ENCODE assay signal across 1 cellular context in the genomic region with DNA sequence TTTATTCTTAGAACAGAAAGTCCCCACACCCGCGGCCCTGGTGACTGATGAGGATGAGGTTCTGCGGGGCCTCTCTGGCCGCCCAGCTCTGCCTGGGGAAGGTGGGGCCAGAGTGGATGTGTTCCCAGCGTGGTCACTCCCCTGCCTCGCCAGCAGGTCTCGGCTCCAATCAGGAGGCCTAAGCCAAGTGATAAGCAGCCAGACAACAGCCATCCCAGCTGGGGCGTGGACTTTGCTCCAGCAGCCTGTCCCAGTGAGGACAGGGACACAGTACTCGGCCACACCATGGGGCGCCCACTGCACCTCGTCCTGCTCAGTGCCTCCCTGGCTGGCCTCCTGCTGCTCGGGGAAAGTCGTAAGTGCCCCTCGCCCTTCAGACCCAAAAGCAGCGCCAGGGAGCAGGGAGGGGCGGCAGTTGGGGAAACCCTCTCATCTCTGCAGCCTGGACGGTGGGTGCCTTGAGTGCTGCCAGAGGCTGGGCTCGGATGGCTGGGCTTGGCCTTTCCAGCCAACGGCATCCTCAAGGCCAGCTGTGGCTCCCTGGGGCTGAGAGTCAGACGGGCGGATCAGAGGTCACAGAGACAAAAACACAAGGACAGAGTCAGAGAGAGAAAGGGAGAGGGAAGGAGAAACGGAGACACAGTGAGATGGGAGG.
TF ChIP-seq lines count a peak whose summit lies in the region.

F10 (plus strand) TSS at position 229 of the 655 bp plus-strand sequence; CDS start at position 286, 57 bp downstream.

TF ChIP-seq in GM23338, 12 proteins besides CTCF, POLR2A, EP300 and RAD21 (continued from another document):
- TF ChIP-seq, protein P1, sequence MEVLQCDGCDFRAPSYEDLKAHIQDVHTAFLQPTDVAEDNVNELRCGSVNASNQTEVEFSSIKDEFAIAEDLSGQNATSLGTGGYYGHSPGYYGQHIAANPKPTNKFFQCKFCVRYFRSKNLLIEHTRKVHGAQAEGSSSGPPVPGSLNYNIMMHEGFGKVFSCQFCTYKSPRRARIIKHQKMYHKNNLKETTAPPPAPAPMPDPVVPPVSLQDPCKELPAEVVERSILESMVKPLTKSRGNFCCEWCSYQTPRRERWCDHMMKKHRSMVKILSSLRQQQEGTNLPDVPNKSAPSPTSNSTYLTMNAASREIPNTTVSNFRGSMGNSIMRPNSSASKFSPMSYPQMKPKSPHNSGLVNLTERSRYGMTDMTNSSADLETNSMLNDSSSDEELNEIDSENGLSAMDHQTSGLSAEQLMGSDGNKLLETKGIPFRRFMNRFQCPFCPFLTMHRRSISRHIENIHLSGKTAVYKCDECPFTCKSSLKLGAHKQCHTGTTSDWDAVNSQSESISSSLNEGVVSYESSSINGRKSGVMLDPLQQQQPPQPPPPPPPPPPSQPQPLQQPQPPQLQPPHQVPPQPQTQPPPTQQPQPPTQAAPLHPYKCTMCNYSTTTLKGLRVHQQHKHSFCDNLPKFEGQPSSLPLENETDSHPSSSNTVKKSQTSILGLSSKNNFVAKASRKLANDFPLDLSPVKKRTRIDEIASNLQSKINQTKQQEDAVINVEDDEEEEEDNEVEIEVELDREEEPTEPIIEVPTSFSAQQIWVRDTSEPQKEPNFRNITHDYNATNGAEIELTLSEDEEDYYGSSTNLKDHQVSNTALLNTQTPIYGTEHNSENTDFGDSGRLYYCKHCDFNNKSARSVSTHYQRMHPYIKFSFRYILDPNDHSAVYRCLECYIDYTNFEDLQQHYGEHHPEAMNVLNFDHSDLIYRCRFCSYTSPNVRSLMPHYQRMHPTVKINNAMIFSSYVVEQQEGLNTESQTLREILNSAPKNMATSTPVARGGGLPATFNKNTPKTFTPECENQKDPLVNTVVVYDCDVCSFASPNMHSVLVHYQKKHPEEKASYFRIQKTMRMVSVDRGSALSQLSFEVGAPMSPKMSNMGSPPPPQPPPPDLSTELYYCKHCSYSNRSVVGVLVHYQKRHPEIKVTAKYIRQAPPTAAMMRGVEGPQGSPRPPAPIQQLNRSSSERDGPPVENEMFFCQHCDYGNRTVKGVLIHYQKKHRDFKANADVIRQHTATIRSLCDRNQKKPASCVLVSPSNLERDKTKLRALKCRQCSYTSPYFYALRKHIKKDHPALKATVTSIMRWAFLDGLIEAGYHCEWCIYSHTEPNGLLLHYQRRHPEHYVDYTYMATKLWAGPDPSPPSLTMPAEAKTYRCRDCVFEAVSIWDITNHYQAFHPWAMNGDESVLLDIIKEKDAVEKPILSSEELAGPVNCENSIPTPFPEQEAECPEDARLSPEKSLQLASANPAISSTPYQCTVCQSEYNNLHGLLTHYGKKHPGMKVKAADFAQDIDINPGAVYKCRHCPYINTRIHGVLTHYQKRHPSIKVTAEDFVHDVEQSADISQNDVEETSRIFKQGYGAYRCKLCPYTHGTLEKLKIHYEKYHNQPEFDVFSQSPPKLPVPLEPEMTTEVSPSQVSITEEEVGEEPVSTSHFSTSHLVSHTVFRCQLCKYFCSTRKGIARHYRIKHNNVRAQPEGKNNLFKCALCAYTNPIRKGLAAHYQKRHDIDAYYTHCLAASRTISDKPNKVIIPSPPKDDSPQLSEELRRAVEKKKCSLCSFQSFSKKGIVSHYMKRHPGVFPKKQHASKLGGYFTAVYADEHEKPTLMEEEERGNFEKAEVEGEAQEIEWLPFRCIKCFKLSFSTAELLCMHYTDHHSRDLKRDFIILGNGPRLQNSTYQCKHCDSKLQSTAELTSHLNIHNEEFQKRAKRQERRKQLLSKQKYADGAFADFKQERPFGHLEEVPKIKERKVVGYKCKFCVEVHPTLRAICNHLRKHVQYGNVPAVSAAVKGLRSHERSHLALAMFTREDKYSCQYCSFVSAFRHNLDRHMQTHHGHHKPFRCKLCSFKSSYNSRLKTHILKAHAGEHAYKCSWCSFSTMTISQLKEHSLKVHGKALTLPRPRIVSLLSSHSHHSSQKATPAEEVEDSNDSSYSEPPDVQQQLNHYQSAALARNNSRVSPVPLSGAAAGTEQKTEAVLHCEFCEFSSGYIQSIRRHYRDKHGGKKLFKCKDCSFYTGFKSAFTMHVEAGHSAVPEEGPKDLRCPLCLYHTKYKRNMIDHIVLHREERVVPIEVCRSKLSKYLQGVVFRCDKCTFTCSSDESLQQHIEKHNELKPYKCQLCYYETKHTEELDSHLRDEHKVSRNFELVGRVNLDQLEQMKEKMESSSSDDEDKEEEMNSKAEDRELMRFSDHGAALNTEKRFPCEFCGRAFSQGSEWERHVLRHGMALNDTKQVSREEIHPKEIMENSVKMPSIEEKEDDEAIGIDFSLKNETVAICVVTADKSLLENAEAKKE (CRISPR knock-in tag; IDR thresholded peaks at IDR 0.05) = no peak
- no peak for TF ChIP-seq EZH2phosphoT487 (IDR thresholded peaks at IDR 0.05; ENCODE audit: unreplicated experiment)
- TF ChIP-seq CREB1 (CRISPR knock-in tag; IDR thresholded peaks at IDR 0.05; ENCODE audit: low read depth) = no peak
- TF ChIP-seq, protein P2, sequence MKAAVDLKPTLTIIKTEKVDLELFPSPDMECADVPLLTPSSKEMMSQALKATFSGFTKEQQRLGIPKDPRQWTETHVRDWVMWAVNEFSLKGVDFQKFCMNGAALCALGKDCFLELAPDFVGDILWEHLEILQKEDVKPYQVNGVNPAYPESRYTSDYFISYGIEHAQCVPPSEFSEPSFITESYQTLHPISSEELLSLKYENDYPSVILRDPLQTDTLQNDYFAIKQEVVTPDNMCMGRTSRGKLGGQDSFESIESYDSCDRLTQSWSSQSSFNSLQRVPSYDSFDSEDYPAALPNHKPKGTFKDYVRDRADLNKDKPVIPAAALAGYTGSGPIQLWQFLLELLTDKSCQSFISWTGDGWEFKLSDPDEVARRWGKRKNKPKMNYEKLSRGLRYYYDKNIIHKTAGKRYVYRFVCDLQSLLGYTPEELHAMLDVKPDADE (IDR thresholded peaks at IDR 0.05) = no peak
- TF ChIP-seq ZNF114 (CRISPR knock-in tag; IDR thresholded peaks at IDR 0.05) = no peak
- TF ChIP-seq JUNB (IDR thresholded peaks at IDR 0.05; ENCODE audit: unreplicated experiment) = no peak
- no peak for TF ChIP-seq EZH2 (IDR thresholded peaks at IDR 0.05; ENCODE audit: low read depth, unreplicated experiment)
- no peak for TF ChIP-seq STAT1 (IDR thresholded peaks at IDR 0.05; ENCODE audit: unreplicated experiment)
